7 cellular contexts compared by ENCODE assay signal in the genomic region with DNA sequence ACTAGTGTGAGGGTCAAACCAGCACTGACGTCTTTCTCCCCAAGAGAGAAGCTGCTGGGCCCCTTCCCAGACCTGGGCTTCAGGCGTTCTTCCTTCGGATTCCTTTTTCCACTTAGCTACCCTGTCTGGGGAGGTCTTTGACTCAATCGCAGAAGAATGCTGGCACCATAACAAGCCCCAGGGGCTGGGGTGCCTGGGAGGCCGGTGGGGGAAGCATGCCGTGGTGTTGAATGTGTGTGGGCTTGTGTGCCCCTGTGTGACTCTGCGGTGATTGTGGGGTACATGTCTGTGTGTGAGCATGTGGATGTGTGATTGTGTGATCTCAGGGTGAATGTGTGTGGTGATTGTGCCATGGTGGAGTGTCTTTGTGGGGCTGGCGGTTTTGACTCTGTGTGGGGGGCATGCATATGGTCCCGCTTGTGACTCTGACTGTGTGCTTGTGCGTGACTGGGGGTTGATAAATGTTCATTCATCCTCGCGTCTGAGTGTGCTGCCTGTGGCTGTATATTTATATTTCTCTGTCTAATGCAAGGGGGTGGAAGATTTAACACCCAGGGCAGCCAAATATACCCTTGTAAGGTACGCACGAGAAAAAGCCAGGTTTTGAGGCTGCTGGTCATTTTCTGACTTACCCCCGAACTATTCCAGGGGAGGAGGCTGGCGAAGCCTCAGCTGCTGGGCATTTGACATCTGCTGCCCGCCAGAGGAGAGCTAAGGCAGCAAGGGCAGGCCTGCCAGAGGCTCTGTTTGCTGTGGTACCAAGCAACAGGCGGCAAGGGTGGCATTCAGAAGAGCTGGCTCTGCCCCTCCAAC. TPM values are rescaled to one million over a fixed set of nuclear protein-coding genes. Genes with fewer than 3 reads are reported as not detected.
DNase-seq lines count a peak whose midpoint lies in the region; ATAC-seq, FAIRE-seq and TF ChIP-seq lines count a peak whose summit lies in the region.

No MANE protein-coding gene starts in this region.

- no peaks in the 10 kb centered on the region for H3K36me3 ChIP-seq in astrocyte (ENCODE audit: insufficient read depth, low read length)
- no peaks in the 10 kb centered on the region for H3K36me3 ChIP-seq in iPS-20b (ENCODE audit: insufficient read depth, low read depth, low read length)

- ATAC-seq in stimulated activated memory B cell treated with anti-CD40 and anti-IgM and Interleukin-4, amounts not matched to agents 10 μg/mL and 1 μg/mL and 100 μg/mL, for 72 hours = no peak
- no peak for ATAC-seq in HG03280 (IDR thresholded peaks at IDR 0.05; ENCODE audit: unreplicated experiment)

- TF ChIP-seq CTCF in astrocyte (IDR thresholded peaks at IDR 0.05; ENCODE audit: insufficient read depth, low read depth, low read length) = no peak

- H3K79me2 ChIP-seq in astrocyte (ENCODE audit: insufficient read depth, low read length) = peaks cover 41% of the 10 kb centered on the region

- DNase-seq in HPDE6-E6E7 (ENCODE audit: extremely low spot score) (peak; percentile 41), astrocyte (ENCODE audit: low read depth) (peak; percentile 99), occipital lobe (lab: John Stamatoyannopoulos, UW) (no peak), CD1c-positive myeloid dendritic cell (ENCODE audit: extremely low spot score) (no peak)

- H4K20me1 ChIP-seq in astrocyte (ENCODE audit: insufficient read depth, low read length) = peaks cover 17% of the 10 kb centered on the region

- no peaks in the 10 kb centered on the region for H3K27me3 Mint-ChIP-seq in astrocyte (ENCODE audit: low read depth, unreplicated experiment)
- H3K27me3 Mint-ChIP-seq in stimulated activated memory B cell treated with anti-CD40 and anti-IgM and Interleukin-4, amounts not matched to agents 10 μg/mL and 1 μg/mL and 100 μg/mL, for 72 hours = peaks cover 50% of the 10 kb centered on the region

- H3K4me3 ChIP-seq in astrocyte (ENCODE audit: insufficient read depth, low read depth, low read length) (peak overlapping the region; percentile 70), iPS-20b (ENCODE audit: low read length) (peak overlapping the region; percentile 63; the same call in 1 of the 2 replicates)

- H3K4me2 ChIP-seq in astrocyte (ENCODE audit: low read length) = peak overlapping the region; percentile 96

- peaks cover 8% of the 10 kb centered on the region for H3K36me3 Mint-ChIP-seq in astrocyte (ENCODE audit: low read depth, unreplicated experiment)
- no peaks in the 10 kb centered on the region for H3K36me3 Mint-ChIP-seq in stimulated activated memory B cell treated with anti-CD40 and anti-IgM and Interleukin-4, amounts not matched to agents 10 μg/mL and 1 μg/mL and 100 μg/mL, for 72 hours

- H3K9me3 Mint-ChIP-seq in astrocyte (ENCODE audit: unreplicated experiment) = no peaks in the 10 kb centered on the region
- no peaks in the 10 kb centered on the region for H3K9me3 Mint-ChIP-seq in stimulated activated memory B cell treated with anti-CD40 and anti-IgM and Interleukin-4, amounts not matched to agents 10 μg/mL and 1 μg/mL and 100 μg/mL, for 72 hours

- peaks cover 27% of the 10 kb centered on the region for H3K4me1 Mint-ChIP-seq in astrocyte (ENCODE audit: low read depth, unreplicated experiment)
- peaks cover 12% of the 10 kb centered on the region for H3K4me1 Mint-ChIP-seq in stimulated activated memory B cell treated with anti-CD40 and anti-IgM and Interleukin-4, amounts not matched to agents 10 μg/mL and 1 μg/mL and 100 μg/mL, for 72 hours

- H3K4me3 Mint-ChIP-seq in astrocyte (ENCODE audit: unreplicated experiment) = peak overlapping the region; percentile 82
- peak overlapping the region; percentile 60 for H3K4me3 Mint-ChIP-seq in stimulated activated memory B cell treated with anti-CD40 and anti-IgM and Interleukin-4, amounts not matched to agents 10 μg/mL and 1 μg/mL and 100 μg/mL, for 72 hours

- H3K27ac ChIP-seq in astrocyte (ENCODE audit: low read depth, low read length) (peak overlapping the region; percentile 99), iPS-20b (ENCODE audit: low read length) (no peak overlapping the region)

- H3K4me1 ChIP-seq in astrocyte (ENCODE audit: insufficient read depth, low read length) (peaks cover 39% of the 10 kb centered on the region), iPS-20b (ENCODE audit: insufficient read depth, low read length) (0 out of 2 replicates have a peak, but pooled peaks cover 7% of the 10 kb centered on the region)

- peak overlapping the region; percentile 22 for H2AFZ ChIP-seq in astrocyte (ENCODE audit: low read depth, low read length)

- H3K9ac ChIP-seq in astrocyte (ENCODE audit: low read length) = peak overlapping the region; percentile 99
- no peak overlapping the region for H3K9ac ChIP-seq in iPS-20b (ENCODE audit: low read depth, low read length)

- H3K9me3 ChIP-seq in astrocyte (ENCODE audit: insufficient read depth, low read depth, low read length) (no peaks in the 10 kb centered on the region), iPS-20b (ENCODE audit: insufficient read depth, low read depth, low read length) (no peaks in the 10 kb centered on the region)

- H3K27ac Mint-ChIP-seq in astrocyte (ENCODE audit: unreplicated experiment) = peak overlapping the region; percentile 92
- no peak overlapping the region for H3K27ac Mint-ChIP-seq in stimulated activated memory B cell treated with anti-CD40 and anti-IgM and Interleukin-4, amounts not matched to agents 10 μg/mL and 1 μg/mL and 100 μg/mL, for 72 hours

- H3K27me3 ChIP-seq in astrocyte (ENCODE audit: insufficient read depth, low read length) = no peaks in the 10 kb centered on the region
- peaks cover 38% of the 10 kb centered on the region for H3K27me3 ChIP-seq in iPS-20b (ENCODE audit: insufficient read depth, low read length)

- peak; percentile 81 for FAIRE-seq in astrocyte (lab: Jason Lieb, UNC)

RNA-seq across cellular contexts. Expression of a gene that starts 1.1 kb away (rescaled TPM):
- total RNA-seq in astrocyte = 20.6 and 23.7 TPM in 2 replicates
- 4.1 TPM for total RNA-seq in occipital lobe

RNA-seq across cellular contexts. Expression of a gene that starts 52.7 kb away (rescaled TPM):
- total RNA-seq in astrocyte (171 and 186 TPM in 2 replicates), occipital lobe (212 TPM)

RNA-seq across cellular contexts. Expression of a gene that starts 53.3 kb away (rescaled TPM):
- 60.4 and 66.1 TPM in 2 replicates for total RNA-seq in astrocyte
- total RNA-seq in occipital lobe = 21.7 TPM

Comparison
In these comparisons a context has a peak if more than half of its experiments do, and no peak if none do; other contexts are left out.
1. DNase-seq: peak in HPDE6-E6E7 (single experiment) and astrocyte (single experiment); none in occipital lobe (single experiment) and CD1c-positive myeloid dendritic cell (single experiment).